Comparison of ENCODE assay signal across 22 cellular contexts in the genomic region with DNA sequence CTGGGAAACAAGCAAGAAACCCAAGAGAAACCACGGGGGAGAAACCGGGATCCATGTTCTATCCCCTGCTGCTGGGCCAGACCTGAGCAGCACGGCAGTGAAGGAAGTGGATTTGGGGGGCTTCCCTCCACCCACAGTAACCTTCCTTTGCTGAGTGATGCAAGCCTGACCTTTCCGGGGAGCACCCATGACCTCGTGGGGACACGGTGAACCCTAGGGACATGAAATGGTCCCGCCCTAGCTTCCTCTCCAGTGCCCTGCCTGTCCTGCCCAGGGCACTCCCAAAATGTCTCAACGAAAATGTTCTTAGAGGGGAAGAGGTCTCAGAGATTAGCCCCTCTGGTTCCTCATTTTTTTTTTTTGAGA.
A peak's percentile ranks its signal among the peaks of the same experiment; 100 is the strongest.
DNase-seq lines count a peak whose midpoint lies in the region; ATAC-seq, FAIRE-seq and TF ChIP-seq lines count a peak whose summit lies in the region.
"Had no signal": no experiment of that assay in that cellular context is flagged by ENCODE, and none has a peak within 500 bp of the region (broad histone marks: within the 10 kb centered on the region; RNA-seq: fewer than 3 reads in every experiment).

No MANE protein-coding gene starts in this region.

- no peaks in the 10 kb centered on the region for H3K36me3 ChIP-seq in BLaER1
- no peaks in the 10 kb centered on the region for H3K36me3 ChIP-seq in H7 (replicated peaks; ENCODE audit: control insufficient read depth, insufficient read depth, low read length)
- no peaks in the 10 kb centered on the region for H3K36me3 ChIP-seq in K562 (ENCODE audit: control insufficient read depth, insufficient read depth, low read length)

- in situ Hi-C loops in K562 (cut with MboI), result no loop called here

- no peaks in the 10 kb centered on the region for H3K9me1 ChIP-seq in K562 (ENCODE audit: control insufficient read depth, insufficient read depth, low read length)

- TF ChIP-seq RAD21 in K562 (CRISPR knock-in tag; conservative IDR thresholded peaks at IDR 0.05 in 1 of 2, IDR thresholded peaks at IDR 0.05 in 1 of 2), result no peak

- BruUV-seq in K562 (replicated peaks; lab: Mats Ljungman, UMichigan), result no TSS peak

- no peak for TF ChIP-seq EP300 in K562 (IDR thresholded peaks at IDR 0.05; ENCODE audit: low read length)

- H3K4me2 ChIP-seq in BLaER1 (peak overlapping the region; percentile 71), K562 (ENCODE audit: insufficient read depth, low read length) (peak overlapping the region; percentile 48)
- H3K4me2 ChIP-seq: A549 had no signal

- ATAC-seq in K562, result peak; percentile 25; the same call in 2 of the 3 replicates
- no peak for ATAC-seq in GM21381 (IDR thresholded peaks at IDR 0.05; ENCODE audit: unreplicated experiment)
- ATAC-seq: A549, Panc1 had no signal

- H3K27me3 ChIP-seq in BLaER1, result no peaks in the 10 kb centered on the region
- no peaks in the 10 kb centered on the region for H3K27me3 ChIP-seq in H7 (ENCODE audit: control insufficient read depth, insufficient read depth, low read length)
- peaks cover 36 to 58% of the 10 kb centered on the region in 2 experiments for H3K27me3 ChIP-seq in K562 (ENCODE audit: control insufficient read depth in 2 of 2, insufficient read depth in 2 of 2, low read length in 2 of 2)

- DNase-seq in H7 (peak; percentile 29), K562 (ENCODE audit: extremely low read depth in 1 of 4, low spot score in 3 of 4) (no peak), D721Med (ENCODE audit: insufficient read length, low spot score) (no peak), medulla oblongata (ENCODE audit: extremely low spot score) (no peak)
- DNase-seq in stimulated activated CD8-positive, alpha-beta memory T cell treated with anti-CD3 and anti-CD28 coated beads, Interleukin-4, amount 100 ng/mL, for 48 hours, result peak; percentile 7
- DNase-seq: CD8-positive, alpha-beta memory T cell; DMS79 treated with DMSO at 0.1 percent for 48 hours; HFFc6; KBM-7; NCI-H2029; NCI-H446 treated with DMSO at 0.1 percent for 48 hours; NCI-H82; NK-92 treated with Interleukin-12 subunit alpha and Interleukin-12 subunit beta, amount 100 ng/mL, for 24 hours; SHP77 treated with DMSO at 0.1 percent for 48 hours had no signal

- H3K27ac ChIP-seq in BLaER1, result peak overlapping the region; percentile 61; the same call in 1 of the 2 replicates
- H3K27ac ChIP-seq in K562 (ENCODE audit: extremely low read depth, low read depth, low read length), result no peak overlapping the region
- H3K27ac ChIP-seq: A549, RWPE1 had no signal

- H3K4me1 ChIP-seq in BLaER1 (peaks cover 35% of the 10 kb centered on the region), K562 (replicated peaks in 1 of 2; ENCODE audit: control insufficient read depth in 2 of 2, insufficient read depth in 2 of 2, low read length in 2 of 2) (peaks cover 6 to 8% of the 10 kb centered on the region in 2 experiments; a peak in 4 of 5 replicates)
- H3K4me1 ChIP-seq: A549 had no signal

- H3K9ac ChIP-seq in BLaER1, result peak overlapping the region; percentile 17; the same call in 1 of the 2 replicates
- no peak overlapping the region for H3K9ac ChIP-seq in K562 (ENCODE audit: insufficient read depth in 1 of 2, low read depth in 2 of 2, low read length in 2 of 2)

- FAIRE-seq in K562 (lab: Jason Lieb, UNC) (no peak), D721Med (lab: Jason Lieb, UNC) (no peak)
- FAIRE-seq: A549, GM12892, H54, HTR-8/SVneo had no signal

- H3K4me3 ChIP-seq in BLaER1 (no peak overlapping the region; the same call in 1 of the 2 replicates), H7 (ENCODE audit: insufficient read depth, low read depth, low read length) (no peak overlapping the region), K562 (no peak overlapping the region)
- H3K4me3 ChIP-seq: A549 had no signal

- H3K9me3 ChIP-seq in BLaER1 (peaks cover 13% of the 10 kb centered on the region), K562 (replicated peaks; ENCODE audit: control insufficient read depth, insufficient read depth, low read depth, low read length) (no peaks in the 10 kb centered on the region; the same call in 1 of the 2 replicates)

- no peak for TF ChIP-seq CTCF in K562 (IDR thresholded peaks at IDR 0.05 in 2 of 3, conservative IDR thresholded peaks at IDR 0.05 in 1 of 3; ENCODE audit: insufficient read depth in 2 of 3, low read depth in 1 of 3, low read length in 3 of 3)
- TF ChIP-seq CTCF in D721Med (IDR thresholded peaks at IDR 0.05; ENCODE audit: insufficient read depth, missing control alignments), result no peak

- POLR2A ChIA-PET in K562 (lab: Yijun Ruan, JAX), result no interaction called here

- intact Hi-C loops in K562 (cut with micrococcal nuclease), result no loop called here

- 2% methylated on average over 8 of the region's 8 CpGs for WGBS in K562 (ENCODE audit: insufficient coverage, low coverage, missing lambda C conversion rate)

- H4K20me1 ChIP-seq in BLaER1 (no peaks in the 10 kb centered on the region), K562 (replicated peaks; ENCODE audit: control insufficient read depth, insufficient read depth, low read length) (peaks cover 19% of the 10 kb centered on the region)

- H2AFZ ChIP-seq in K562 (ENCODE audit: low read depth, low read length), result no peak overlapping the region

- no peak for TF ChIP-seq POLR2A in K562 (conservative IDR thresholded peaks at IDR 0.05)

- no peaks in the 10 kb centered on the region for H3K79me2 ChIP-seq in K562 (ENCODE audit: control insufficient read depth, insufficient read depth, low read length)

- CTCF ChIA-PET in K562 (lab: Yijun Ruan, JAX; ENCODE audit: low intra/inter-chr PET ratio), result no interaction called here

TF ChIP-seq in K562, 482 proteins besides CTCF, POLR2A, EP300 and RAD21:
- TF ChIP-seq, protein P1, sequence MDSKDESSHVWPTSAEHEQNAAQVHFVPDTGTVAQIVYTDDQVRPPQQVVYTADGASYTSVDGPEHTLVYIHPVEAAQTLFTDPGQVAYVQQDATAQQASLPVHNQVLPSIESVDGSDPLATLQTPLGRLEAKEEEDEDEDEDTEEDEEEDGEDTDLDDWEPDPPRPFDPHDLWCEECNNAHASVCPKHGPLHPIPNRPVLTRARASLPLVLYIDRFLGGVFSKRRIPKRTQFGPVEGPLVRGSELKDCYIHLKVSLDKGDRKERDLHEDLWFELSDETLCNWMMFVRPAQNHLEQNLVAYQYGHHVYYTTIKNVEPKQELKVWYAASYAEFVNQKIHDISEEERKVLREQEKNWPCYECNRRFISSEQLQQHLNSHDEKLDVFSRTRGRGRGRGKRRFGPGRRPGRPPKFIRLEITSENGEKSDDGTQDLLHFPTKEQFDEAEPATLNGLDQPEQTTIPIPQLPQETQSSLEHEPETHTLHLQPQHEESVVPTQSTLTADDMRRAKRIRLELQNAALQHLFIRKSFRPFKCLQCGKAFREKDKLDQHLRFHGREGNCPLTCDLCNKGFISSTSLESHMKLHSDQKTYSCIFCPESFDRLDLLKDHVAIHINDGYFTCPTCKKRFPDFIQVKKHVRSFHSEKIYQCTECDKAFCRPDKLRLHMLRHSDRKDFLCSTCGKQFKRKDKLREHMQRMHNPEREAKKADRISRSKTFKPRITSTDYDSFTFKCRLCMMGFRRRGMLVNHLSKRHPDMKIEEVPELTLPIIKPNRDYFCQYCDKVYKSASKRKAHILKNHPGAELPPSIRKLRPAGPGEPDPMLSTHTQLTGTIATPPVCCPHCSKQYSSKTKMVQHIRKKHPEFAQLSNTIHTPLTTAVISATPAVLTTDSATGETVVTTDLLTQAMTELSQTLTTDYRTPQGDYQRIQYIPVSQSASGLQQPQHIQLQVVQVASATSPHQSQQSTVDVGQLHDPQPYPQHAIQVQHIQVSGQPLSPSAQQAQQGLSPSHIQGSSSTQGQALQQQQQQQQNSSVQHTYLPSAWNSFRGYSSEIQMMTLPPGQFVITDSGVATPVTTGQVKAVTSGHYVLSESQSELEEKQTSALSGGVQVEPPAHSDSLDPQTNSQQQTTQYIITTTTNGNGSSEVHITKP (IDR thresholded peaks at IDR 0.05; ENCODE audit: partially characterized antibody), result peak; percentile 95
- TF ChIP-seq NR3C1 (CRISPR knock-in tag; IDR thresholded peaks at IDR 0.05), result no peak
- TF ChIP-seq ESRRA (IDR thresholded peaks at IDR 0.05; ENCODE audit: borderline replicate concordance, low read depth), result 0 out of 2 replicates have a peak, but pooled peaks have one; percentile 15
- no peak for TF ChIP-seq TARDBP (IDR thresholded peaks at IDR 0.05)
- peak; percentile 45; the same call in 1 of the 2 replicates for TF ChIP-seq ATF7 (IDR thresholded peaks at IDR 0.05)
TF ChIP-seq in K562: peak in this region for 3.

Comparison
In these comparisons a context has a peak if more than half of its experiments do, and no peak if none do; other contexts are left out.
1. DNase-seq: peak in H7 (single experiment) and stimulated activated CD8-positive, alpha-beta memory T cell treated with anti-CD3 and anti-CD28 coated beads, Interleukin-4, amount 100 ng/mL, for 48 hours (single experiment); none in K562 (0 of 4), D721Med (single experiment) and medulla oblongata (single experiment).